1 cellular context compared by ENCODE assay signal in the genomic region with DNA sequence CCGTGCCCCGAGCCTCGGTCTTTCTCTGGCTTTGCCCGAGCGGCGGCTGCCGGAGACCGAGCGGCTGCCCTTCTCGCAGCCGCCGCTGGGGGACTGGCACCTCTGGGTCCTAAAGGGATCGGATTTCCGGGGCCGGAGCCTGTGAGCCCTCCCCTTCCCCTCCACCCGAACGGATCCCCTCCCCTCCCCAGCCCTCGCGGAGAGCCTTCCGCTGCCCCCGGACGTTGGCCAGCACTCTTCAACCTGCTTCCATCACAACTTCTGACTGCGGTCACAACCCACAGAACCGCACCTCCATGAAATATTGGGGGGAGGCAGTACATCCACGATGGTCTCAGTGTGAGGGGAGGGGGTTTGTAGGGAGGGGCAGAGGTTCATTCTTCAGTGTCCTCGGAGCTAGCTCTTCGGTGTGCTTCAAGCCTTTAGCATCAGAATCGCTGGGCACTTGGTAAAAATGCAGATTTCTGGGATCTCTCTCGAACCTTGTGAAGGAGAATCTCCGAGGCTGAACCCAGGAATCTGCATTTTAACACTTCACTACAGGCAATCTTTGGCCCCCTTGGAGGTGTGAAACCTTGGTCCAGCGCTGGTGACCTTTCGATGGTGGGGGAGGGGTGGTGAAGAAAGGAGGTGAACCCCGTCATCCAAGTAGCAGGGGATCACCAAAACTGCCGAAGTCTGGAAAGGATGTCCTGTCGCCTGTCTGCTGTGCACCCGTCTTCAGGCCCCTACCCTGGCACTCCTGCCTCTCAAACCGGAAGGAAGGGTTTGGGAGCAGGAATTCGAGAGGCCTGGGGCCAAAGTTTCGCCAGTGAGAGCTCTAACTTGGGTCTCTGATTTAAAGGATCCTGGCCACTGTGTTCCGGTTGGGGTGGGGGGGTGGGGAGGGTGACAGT.
TF ChIP-seq lines count a peak whose summit lies in the region.

No MANE protein-coding gene starts in this region.

TF ChIP-seq in HepG2, 621 proteins besides CTCF, POLR2A, EP300 and RAD21 (continues in another document):
- TF ChIP-seq ZNF296 (CRISPR knock-in tag; conservative IDR thresholded peaks at IDR 0.05) (peak; percentile 47; the same call in 1 of the 2 replicates), ZNF749 (CRISPR knock-in tag; IDR thresholded peaks at IDR 0.05; ENCODE audit: borderline replicate concordance) (0 out of 2 replicates have a peak, but pooled peaks have one; percentile 49), NONO (IDR thresholded peaks at IDR 0.05) (no peak), NONO (CRISPR knock-in tag; conservative IDR thresholded peaks at IDR 0.05) (0 out of 2 replicates have a peak, but pooled peaks have one; percentile 43), ZNF788 (CRISPR knock-in tag; IDR thresholded peaks at IDR 0.05; ENCODE audit: borderline replicate concordance) (no peak), PITX1 (CRISPR knock-in tag; IDR thresholded peaks at IDR 0.05) (0 out of 2 replicates have a peak, but pooled peaks have one; percentile 26), HMGA1 (CRISPR knock-in tag; conservative IDR thresholded peaks at IDR 0.05) (no peak), ZNF3 (CRISPR knock-in tag; IDR thresholded peaks at IDR 0.05) (peak; percentile 47; the same call in 1 of the 2 replicates), ZNF143 (CRISPR knock-in tag; IDR thresholded peaks at IDR 0.05) (0 out of 2 replicates have a peak, but pooled peaks have one; percentile 20), AHR (CRISPR knock-in tag; IDR thresholded peaks at IDR 0.05) (no peak), ZNF589 (CRISPR knock-in tag; conservative IDR thresholded peaks at IDR 0.05) (no peak), HOXA5 (CRISPR knock-in tag; IDR thresholded peaks at IDR 0.05) (peak; percentile 67; the same call in 1 of the 2 replicates), ZFX (CRISPR knock-in tag; IDR thresholded peaks at IDR 0.05; ENCODE audit: low read depth) (peak; percentile 16; the same call in 1 of the 2 replicates), IRF2 (CRISPR knock-in tag; IDR thresholded peaks at IDR 0.05) (0 out of 2 replicates have a peak, but pooled peaks have one; percentile 7), SOX13 (IDR thresholded peaks at IDR 0.05) (no peak), SOX13 (CRISPR knock-in tag; conservative IDR thresholded peaks at IDR 0.05 in 1 of 2, IDR thresholded peaks at IDR 0.05 in 1 of 2) (no peak), ZNF781 (CRISPR knock-in tag; IDR thresholded peaks at IDR 0.05; ENCODE audit: borderline replicate concordance, not compliant biosample characterization) (no peak), KLF15 (CRISPR knock-in tag; IDR thresholded peaks at IDR 0.05; ENCODE audit: borderline replicate concordance) (peak; percentile 54; the same call in 1 of the 2 replicates), KDM2A (CRISPR knock-in tag; IDR thresholded peaks at IDR 0.05; ENCODE audit: borderline replicate concordance, low read depth) (peak; percentile 65; the same call in 1 of the 2 replicates), ZNF792 (CRISPR knock-in tag; IDR thresholded peaks at IDR 0.05) (0 out of 2 replicates have a peak, but pooled peaks have one; percentile 27), ZFP90 (CRISPR knock-in tag; IDR thresholded peaks at IDR 0.05; ENCODE audit: borderline replicate concordance) (0 out of 2 replicates have a peak, but pooled peaks have one; percentile 29), ZNF383 (CRISPR knock-in tag; IDR thresholded peaks at IDR 0.05; ENCODE audit: borderline replicate concordance) (no peak), THAP11 (CRISPR knock-in tag; IDR thresholded peaks at IDR 0.05) (peak; percentile 56), ZBTB38 (CRISPR knock-in tag; IDR thresholded peaks at IDR 0.05) (no peak), IRX3 (CRISPR knock-in tag; IDR thresholded peaks at IDR 0.05; ENCODE audit: borderline replicate concordance, low read depth) (no peak), ZNF678 (CRISPR knock-in tag; IDR thresholded peaks at IDR 0.05) (peak; percentile 15; the same call in 1 of the 2 replicates), ERF (CRISPR knock-in tag; IDR thresholded peaks at IDR 0.05) (peak; percentile 42; the same call in 1 of the 2 replicates), SOX6 (IDR thresholded peaks at IDR 0.05) (no peak), SOX6 (CRISPR knock-in tag; IDR thresholded peaks at IDR 0.05) (0 out of 2 replicates have a peak, but pooled peaks have one; percentile 9)
- TF ChIP-seq, protein P1, sequence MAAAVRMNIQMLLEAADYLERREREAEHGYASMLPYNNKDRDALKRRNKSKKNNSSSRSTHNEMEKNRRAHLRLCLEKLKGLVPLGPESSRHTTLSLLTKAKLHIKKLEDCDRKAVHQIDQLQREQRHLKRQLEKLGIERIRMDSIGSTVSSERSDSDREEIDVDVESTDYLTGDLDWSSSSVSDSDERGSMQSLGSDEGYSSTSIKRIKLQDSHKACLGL (CRISPR knock-in tag; IDR thresholded peaks at IDR 0.05), result 0 out of 2 replicates have a peak, but pooled peaks have one; percentile 22
- TF ChIP-seq, protein P2, sequence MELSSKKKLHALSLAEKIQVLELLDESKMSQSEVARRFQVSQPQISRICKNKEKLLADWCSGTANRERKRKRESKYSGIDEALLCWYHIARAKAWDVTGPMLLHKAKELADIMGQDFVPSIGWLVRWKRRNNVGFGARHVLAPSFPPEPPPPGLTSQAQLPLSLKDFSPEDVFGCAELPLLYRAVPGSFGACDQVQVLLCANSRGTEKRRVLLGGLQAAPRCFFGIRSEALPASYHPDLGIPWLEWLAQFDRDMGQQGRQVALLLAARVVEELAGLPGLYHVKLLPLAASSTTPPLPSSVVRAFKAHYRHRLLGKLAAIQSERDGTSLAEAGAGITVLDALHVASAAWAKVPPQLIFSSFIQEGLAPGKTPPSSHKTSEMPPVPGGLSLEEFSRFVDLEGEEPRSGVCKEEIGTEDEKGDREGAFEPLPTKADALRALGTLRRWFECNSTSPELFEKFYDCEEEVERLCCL (CRISPR knock-in tag; IDR thresholded peaks at IDR 0.05; ENCODE audit: borderline replicate concordance), result no peak
- TF ChIP-seq, protein P3, sequence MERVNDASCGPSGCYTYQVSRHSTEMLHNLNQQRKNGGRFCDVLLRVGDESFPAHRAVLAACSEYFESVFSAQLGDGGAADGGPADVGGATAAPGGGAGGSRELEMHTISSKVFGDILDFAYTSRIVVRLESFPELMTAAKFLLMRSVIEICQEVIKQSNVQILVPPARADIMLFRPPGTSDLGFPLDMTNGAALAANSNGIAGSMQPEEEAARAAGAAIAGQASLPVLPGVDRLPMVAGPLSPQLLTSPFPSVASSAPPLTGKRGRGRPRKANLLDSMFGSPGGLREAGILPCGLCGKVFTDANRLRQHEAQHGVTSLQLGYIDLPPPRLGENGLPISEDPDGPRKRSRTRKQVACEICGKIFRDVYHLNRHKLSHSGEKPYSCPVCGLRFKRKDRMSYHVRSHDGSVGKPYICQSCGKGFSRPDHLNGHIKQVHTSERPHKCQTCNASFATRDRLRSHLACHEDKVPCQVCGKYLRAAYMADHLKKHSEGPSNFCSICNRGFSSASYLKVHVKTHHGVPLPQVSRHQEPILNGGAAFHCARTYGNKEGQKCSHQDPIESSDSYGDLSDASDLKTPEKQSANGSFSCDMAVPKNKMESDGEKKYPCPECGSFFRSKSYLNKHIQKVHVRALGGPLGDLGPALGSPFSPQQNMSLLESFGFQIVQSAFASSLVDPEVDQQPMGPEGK (CRISPR knock-in tag; IDR thresholded peaks at IDR 0.05), result peak; percentile 83
- TF ChIP-seq, protein P4, sequence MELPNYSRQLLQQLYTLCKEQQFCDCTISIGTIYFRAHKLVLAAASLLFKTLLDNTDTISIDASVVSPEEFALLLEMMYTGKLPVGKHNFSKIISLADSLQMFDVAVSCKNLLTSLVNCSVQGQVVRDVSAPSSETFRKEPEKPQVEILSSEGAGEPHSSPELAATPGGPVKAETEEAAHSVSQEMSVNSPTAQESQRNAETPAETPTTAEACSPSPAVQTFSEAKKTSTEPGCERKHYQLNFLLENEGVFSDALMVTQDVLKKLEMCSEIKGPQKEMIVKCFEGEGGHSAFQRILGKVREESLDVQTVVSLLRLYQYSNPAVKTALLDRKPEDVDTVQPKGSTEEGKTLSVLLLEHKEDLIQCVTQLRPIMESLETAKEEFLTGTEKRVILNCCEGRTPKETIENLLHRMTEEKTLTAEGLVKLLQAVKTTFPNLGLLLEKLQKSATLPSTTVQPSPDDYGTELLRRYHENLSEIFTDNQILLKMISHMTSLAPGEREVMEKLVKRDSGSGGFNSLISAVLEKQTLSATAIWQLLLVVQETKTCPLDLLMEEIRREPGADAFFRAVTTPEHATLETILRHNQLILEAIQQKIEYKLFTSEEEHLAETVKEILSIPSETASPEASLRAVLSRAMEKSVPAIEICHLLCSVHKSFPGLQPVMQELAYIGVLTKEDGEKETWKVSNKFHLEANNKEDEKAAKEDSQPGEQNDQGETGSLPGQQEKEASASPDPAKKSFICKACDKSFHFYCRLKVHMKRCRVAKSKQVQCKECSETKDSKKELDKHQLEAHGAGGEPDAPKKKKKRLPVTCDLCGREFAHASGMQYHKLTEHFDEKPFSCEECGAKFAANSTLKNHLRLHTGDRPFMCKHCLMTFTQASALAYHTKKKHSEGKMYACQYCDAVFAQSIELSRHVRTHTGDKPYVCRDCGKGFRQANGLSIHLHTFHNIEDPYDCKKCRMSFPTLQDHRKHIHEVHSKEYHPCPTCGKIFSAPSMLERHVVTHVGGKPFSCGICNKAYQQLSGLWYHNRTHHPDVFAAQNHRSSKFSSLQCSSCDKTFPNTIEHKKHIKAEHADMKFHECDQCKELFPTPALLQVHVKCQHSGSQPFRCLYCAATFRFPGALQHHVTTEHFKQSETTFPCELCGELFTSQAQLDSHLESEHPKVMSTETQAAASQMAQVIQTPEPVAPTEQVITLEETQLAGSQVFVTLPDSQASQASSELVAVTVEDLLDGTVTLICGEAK (IDR thresholded peaks at IDR 0.05), result no peak
- TF ChIP-seq, protein P4 (CRISPR knock-in tag; IDR thresholded peaks at IDR 0.05), result 0 out of 2 replicates have a peak, but pooled peaks have one; percentile 0
- TF ChIP-seq, protein P5, sequence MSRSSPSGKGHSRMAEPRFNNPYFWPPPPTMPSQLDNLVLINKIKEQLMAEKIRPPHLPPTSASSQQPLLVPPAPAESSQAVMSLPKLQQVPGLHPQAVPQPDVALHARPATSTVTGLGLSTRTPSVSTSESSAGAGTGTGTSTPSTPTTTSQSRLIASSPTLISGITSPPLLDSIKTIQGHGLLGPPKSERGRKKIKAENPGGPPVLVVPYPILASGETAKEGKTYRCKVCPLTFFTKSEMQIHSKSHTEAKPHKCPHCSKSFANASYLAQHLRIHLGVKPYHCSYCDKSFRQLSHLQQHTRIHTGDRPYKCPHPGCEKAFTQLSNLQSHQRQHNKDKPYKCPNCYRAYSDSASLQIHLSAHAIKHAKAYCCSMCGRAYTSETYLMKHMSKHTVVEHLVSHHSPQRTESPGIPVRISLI (CRISPR knock-in tag; IDR thresholded peaks at IDR 0.05; ENCODE audit: borderline replicate concordance), result no peak
- TF ChIP-seq, protein P6, sequence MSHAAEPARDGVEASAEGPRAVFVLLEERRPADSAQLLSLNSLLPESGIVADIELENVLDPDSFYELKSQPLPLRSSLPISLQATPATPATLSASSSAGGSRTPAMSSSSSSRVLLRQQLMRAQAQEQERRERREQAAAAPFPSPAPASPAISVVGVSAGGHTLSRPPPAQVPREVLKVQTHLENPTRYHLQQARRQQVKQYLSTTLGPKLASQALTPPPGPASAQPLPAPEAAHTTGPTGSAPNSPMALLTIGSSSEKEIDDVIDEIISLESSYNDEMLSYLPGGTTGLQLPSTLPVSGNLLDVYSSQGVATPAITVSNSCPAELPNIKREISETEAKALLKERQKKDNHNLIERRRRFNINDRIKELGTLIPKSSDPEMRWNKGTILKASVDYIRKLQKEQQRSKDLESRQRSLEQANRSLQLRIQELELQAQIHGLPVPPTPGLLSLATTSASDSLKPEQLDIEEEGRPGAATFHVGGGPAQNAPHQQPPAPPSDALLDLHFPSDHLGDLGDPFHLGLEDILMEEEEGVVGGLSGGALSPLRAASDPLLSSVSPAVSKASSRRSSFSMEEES (CRISPR knock-in tag; IDR thresholded peaks at IDR 0.05), result no peak
